1 cellular context compared by ENCODE assay signal in the genomic region with DNA sequence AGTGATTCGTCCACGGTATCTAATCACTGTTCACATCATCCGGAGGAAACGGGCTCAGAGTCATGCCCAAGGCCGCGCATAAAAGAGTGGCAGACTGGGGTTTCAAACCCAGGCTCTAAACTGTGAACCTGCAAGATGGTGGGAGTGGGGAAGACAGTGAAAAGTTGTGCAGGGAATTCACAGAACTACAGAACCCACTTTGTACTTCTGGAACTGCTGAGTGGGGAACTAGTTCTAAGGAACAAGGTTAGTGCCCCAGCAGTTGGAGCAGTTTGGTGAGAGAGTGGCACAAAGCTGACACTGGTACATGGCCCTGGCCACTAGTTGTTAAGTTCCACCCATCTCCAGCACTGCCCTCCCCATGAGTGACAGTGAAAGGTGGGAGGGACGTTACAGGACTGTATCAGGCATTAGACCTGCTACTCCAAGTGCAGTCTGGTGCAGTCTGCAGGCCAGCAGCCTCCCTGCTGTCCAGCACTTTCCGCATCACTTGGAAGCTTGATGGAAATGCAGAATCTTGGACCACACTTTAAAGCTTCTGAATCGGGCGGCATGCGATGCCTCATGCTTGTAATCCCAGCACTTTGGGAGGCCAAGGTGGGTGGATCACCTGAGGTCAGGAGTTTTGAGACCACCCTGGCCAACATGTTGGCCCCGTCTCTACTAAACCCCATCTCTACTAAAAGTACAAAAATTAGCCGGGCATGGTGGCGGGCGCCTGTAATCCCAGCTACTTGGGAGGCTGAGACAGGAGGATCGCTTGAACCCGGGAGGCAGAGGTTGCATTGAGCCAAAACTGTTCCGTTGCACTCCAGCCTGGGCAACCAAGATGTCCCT.
A peak's percentile ranks its signal among the peaks of the same experiment; 100 is the strongest.
TF ChIP-seq lines count a peak whose summit lies in the region.

No MANE protein-coding gene starts in this region.

TF ChIP-seq in HepG2, 621 proteins besides CTCF, POLR2A, EP300 and RAD21 (continued from another document):
- TF ChIP-seq, protein P1, sequence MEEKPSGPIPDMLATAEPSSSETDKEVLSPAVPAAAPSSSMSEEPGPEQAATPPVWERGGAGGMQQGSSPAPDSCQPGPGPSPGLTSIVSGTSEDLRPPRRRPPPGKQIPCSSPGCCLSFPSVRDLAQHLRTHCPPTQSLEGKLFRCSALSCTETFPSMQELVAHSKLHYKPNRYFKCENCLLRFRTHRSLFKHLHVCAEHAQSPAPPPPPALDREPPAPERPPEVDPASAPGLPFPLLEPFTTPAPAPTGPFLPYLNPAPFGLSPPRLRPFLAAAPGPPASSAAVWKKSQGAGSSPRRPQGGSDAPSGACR (CRISPR knock-in tag; IDR thresholded peaks at IDR 0.05): no peak
- TF ChIP-seq MLLT10 (CRISPR knock-in tag; IDR thresholded peaks at IDR 0.05) (no peak), ATF7-NPFF (CRISPR knock-in tag; IDR thresholded peaks at IDR 0.05; ENCODE audit: low read depth) (no peak; the same call in 1 of the 2 replicates), CSRNP1 (CRISPR knock-in tag; IDR thresholded peaks at IDR 0.05) (peak; percentile 75), ZNF629 (CRISPR knock-in tag; conservative IDR thresholded peaks at IDR 0.05) (no peak), ZNF782 (CRISPR knock-in tag; IDR thresholded peaks at IDR 0.05; ENCODE audit: borderline replicate concordance) (peak; percentile 44; the same call in 1 of the 2 replicates), ZNF678 (CRISPR knock-in tag; IDR thresholded peaks at IDR 0.05) (no peak), TBP (CRISPR knock-in tag; IDR thresholded peaks at IDR 0.05) (no peak), ZNF180 (CRISPR knock-in tag; IDR thresholded peaks at IDR 0.05; ENCODE audit: borderline replicate concordance, low read depth) (no peak), ZNF552 (CRISPR knock-in tag; IDR thresholded peaks at IDR 0.05; ENCODE audit: borderline replicate concordance) (no peak), TCF12 (IDR thresholded peaks at IDR 0.05) (no peak), TCF12 (CRISPR knock-in tag; IDR thresholded peaks at IDR 0.05) (no peak), ZFX (CRISPR knock-in tag; IDR thresholded peaks at IDR 0.05; ENCODE audit: low read depth) (peak; percentile 21; the same call in 1 of the 2 replicates), ZNF230 (CRISPR knock-in tag; IDR thresholded peaks at IDR 0.05) (0 out of 2 replicates have a peak, but pooled peaks have one; percentile 5), HNF4G (IDR thresholded peaks at IDR 0.05; ENCODE audit: borderline replicate concordance, low read depth, low read length) (no peak), HNF4G (CRISPR knock-in tag; IDR thresholded peaks at IDR 0.05; ENCODE audit: borderline replicate concordance, low read depth) (no peak), ZNF451 (CRISPR knock-in tag; IDR thresholded peaks at IDR 0.05) (0 out of 2 replicates have a peak, but pooled peaks have one; percentile 42), ZNF749 (CRISPR knock-in tag; IDR thresholded peaks at IDR 0.05; ENCODE audit: borderline replicate concordance) (no peak), ZZZ3 (CRISPR knock-in tag; IDR thresholded peaks at IDR 0.05; ENCODE audit: borderline replicate concordance) (no peak), RBM39 (IDR thresholded peaks at IDR 0.05; ENCODE audit: low read depth, low read length, poor library complexity, severe bottlenecking) (no peak), ZNF20 (CRISPR knock-in tag; IDR thresholded peaks at IDR 0.05) (no peak), ELF4 (CRISPR knock-in tag; IDR thresholded peaks at IDR 0.05; ENCODE audit: borderline replicate concordance) (no peak), ZNF597 (CRISPR knock-in tag; IDR thresholded peaks at IDR 0.05) (no peak), ARHGAP35 (CRISPR knock-in tag; IDR thresholded peaks at IDR 0.05; ENCODE audit: borderline replicate concordance) (no peak), SOX6 (IDR thresholded peaks at IDR 0.05) (no peak), SOX6 (CRISPR knock-in tag; IDR thresholded peaks at IDR 0.05) (no peak), MTF1 (CRISPR knock-in tag; IDR thresholded peaks at IDR 0.05) (no peak), SRSF4 (IDR thresholded peaks at IDR 0.05; ENCODE audit: low read depth, low read length, poor library complexity, severe bottlenecking) (no peak), SMYD3 (CRISPR knock-in tag; IDR thresholded peaks at IDR 0.05) (peak; percentile 39; the same call in 1 of the 2 replicates), DNMT3B (CRISPR knock-in tag; conservative IDR thresholded peaks at IDR 0.05) (no peak; the same call in 1 of the 2 replicates), RNF2 (conservative IDR thresholded peaks at IDR 0.05; ENCODE audit: low read depth) (no peak), DZIP1 (CRISPR knock-in tag; IDR thresholded peaks at IDR 0.05) (no peak)
- TF ChIP-seq, protein P2, sequence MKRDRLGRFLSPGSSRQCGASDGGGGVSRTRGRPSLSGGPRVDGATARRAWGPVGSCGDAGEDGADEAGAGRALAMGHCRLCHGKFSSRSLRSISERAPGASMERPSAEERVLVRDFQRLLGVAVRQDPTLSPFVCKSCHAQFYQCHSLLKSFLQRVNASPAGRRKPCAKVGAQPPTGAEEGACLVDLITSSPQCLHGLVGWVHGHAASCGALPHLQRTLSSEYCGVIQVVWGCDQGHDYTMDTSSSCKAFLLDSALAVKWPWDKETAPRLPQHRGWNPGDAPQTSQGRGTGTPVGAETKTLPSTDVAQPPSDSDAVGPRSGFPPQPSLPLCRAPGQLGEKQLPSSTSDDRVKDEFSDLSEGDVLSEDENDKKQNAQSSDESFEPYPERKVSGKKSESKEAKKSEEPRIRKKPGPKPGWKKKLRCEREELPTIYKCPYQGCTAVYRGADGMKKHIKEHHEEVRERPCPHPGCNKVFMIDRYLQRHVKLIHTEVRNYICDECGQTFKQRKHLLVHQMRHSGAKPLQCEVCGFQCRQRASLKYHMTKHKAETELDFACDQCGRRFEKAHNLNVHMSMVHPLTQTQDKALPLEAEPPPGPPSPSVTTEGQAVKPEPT (CRISPR knock-in tag; IDR thresholded peaks at IDR 0.05; ENCODE audit: low read depth): no peak
- TF ChIP-seq, protein P3, sequence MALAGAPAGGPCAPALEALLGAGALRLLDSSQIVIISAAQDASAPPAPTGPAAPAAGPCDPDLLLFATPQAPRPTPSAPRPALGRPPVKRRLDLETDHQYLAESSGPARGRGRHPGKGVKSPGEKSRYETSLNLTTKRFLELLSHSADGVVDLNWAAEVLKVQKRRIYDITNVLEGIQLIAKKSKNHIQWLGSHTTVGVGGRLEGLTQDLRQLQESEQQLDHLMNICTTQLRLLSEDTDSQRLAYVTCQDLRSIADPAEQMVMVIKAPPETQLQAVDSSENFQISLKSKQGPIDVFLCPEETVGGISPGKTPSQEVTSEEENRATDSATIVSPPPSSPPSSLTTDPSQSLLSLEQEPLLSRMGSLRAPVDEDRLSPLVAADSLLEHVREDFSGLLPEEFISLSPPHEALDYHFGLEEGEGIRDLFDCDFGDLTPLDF (CRISPR knock-in tag; IDR thresholded peaks at IDR 0.05): no peak
